Comparison of ENCODE assay signal across 1 cellular context in genomic region chr6:12030993-12031550, GRCh38.
TF ChIP-seq lines count a peak whose summit lies in the region.

No MANE protein-coding gene starts in this region.

TF ChIP-seq in GM12878, 131 proteins besides CTCF, POLR2A, EP300 and RAD21:
- TF ChIP-seq, protein P1, sequence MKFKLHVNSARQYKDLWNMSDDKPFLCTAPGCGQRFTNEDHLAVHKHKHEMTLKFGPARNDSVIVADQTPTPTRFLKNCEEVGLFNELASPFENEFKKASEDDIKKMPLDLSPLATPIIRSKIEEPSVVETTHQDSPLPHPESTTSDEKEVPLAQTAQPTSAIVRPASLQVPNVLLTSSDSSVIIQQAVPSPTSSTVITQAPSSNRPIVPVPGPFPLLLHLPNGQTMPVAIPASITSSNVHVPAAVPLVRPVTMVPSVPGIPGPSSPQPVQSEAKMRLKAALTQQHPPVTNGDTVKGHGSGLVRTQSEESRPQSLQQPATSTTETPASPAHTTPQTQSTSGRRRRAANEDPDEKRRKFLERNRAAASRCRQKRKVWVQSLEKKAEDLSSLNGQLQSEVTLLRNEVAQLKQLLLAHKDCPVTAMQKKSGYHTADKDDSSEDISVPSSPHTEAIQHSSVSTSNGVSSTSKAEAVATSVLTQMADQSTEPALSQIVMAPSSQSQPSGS (IDR thresholded peaks at IDR 0.05; ENCODE audit: low read length), result no peak
- no peak for TF ChIP-seq PAX5 (IDR thresholded peaks at IDR 0.05; ENCODE audit: borderline replicate concordance, low read depth, low read length)
- no peak for TF ChIP-seq YBX1 (IDR thresholded peaks at IDR 0.05)
- TF ChIP-seq, protein P2, sequence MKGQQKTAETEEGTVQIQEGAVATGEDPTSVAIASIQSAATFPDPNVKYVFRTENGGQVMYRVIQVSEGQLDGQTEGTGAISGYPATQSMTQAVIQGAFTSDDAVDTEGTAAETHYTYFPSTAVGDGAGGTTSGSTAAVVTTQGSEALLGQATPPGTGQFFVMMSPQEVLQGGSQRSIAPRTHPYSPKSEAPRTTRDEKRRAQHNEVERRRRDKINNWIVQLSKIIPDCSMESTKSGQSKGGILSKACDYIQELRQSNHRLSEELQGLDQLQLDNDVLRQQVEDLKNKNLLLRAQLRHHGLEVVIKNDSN (IDR thresholded peaks at IDR 0.05; ENCODE audit: borderline replicate concordance, extremely low read length, insufficient read depth, low read depth, low read length), result no peak
- TF ChIP-seq TAF1 (IDR thresholded peaks at IDR 0.05; ENCODE audit: borderline replicate concordance, low read depth, low read length), result no peak
- no peak for TF ChIP-seq SREBF1 (IDR thresholded peaks at IDR 0.05; ENCODE audit: low read length)
- TF ChIP-seq SMC3 (IDR thresholded peaks at IDR 0.05; ENCODE audit: borderline replicate concordance, low read length), result no peak
- no peak for TF ChIP-seq CREB1 (IDR thresholded peaks at IDR 0.05; ENCODE audit: low read depth)
- no peak for TF ChIP-seq JUND (IDR thresholded peaks at IDR 0.05; ENCODE audit: low read depth, low read length)
TF ChIP-seq in GM12878: peak in this region for 0.
